8 cellular contexts compared by ENCODE assay signal in the genomic region with DNA sequence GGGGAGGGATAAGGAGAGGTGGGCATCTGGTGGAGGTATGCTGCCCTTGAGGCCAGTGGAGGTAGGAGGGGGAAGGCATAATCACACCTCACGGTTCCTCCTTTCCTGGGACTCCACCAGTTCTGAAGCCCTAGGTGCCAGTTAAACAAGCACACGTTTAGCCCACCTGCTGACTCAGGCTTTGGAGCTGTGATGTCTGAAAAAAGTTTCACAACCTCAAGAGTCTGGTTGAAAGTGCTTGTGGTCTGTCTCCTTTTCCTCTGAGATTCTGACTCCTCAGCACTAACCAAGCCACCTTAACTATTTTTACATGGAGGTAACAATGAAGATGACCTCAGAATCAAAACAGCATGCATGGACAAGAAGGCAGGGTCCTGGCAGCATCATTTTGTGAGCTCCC. TPM values are rescaled to one million over a fixed set of nuclear protein-coding genes. Genes with fewer than 3 reads are reported as not detected.
A peak's percentile ranks its signal among the peaks of the same experiment; 100 is the strongest.
DNase-seq lines count a peak whose midpoint lies in the region; ATAC-seq and TF ChIP-seq lines count a peak whose summit lies in the region.

No MANE protein-coding gene starts in this region.

- TF ChIP-seq CTCF in IMR-90 (conservative IDR thresholded peaks at IDR 0.05; ENCODE audit: low read depth, low read length) (no peak), fibroblast of pulmonary artery (IDR thresholded peaks at IDR 0.05; ENCODE audit: low read length, missing control alignments) (no peak)

- no peak for TF ChIP-seq RAD21 in IMR-90 (IDR thresholded peaks at IDR 0.05; ENCODE audit: low read length)

- peak overlapping the region; percentile 74; the same call in 1 of the 2 replicates for H3K4ac ChIP-seq in IMR-90 (ENCODE audit: low read depth, low read length)

- no CpG with 5 or more reads among the region's 2 CpGs for WGBS in IMR-90 (ENCODE audit: extremely low coverage in 2 of 2, insufficient read length in 1 of 2), 2 experiments

- H3K4me3 ChIP-seq in IMR-90 (ENCODE audit: insufficient read depth, low read depth, low read length) (no peak overlapping the region), fibroblast of pulmonary artery (replicated peaks; ENCODE audit: low read depth, low read length) (no peak overlapping the region)
- H3K4me3 ChIP-seq in CD4-positive, alpha-beta memory T cell (ENCODE audit: low read length in 2 of 2) = no peak overlapping the region

- H4K20me1 ChIP-seq in IMR-90 (ENCODE audit: insufficient read depth, low read length) = no peaks in the 10 kb centered on the region; the same call in 1 of the 2 replicates

- H3K9me3 ChIP-seq in IMR-90 (ENCODE audit: control insufficient read depth, insufficient read depth, low read length) = no peaks in the 10 kb centered on the region
- H3K9me3 ChIP-seq in CD4-positive, alpha-beta memory T cell (ENCODE audit: control insufficient read depth in 1 of 2, low read length in 2 of 2) = no peaks in the 10 kb centered on the region

- POLR2A ChIA-PET in IMR-90 (lab: Charles Lee; ENCODE audit: unreplicated experiment) = no interaction called here
- POLR2A ChIA-PET in CD4-positive, alpha-beta memory T cell (lab: Charles Lee; ENCODE audit: partially characterized antibody) = no interaction called here

- no peak overlapping the region for H2AFZ ChIP-seq in IMR-90 (replicated peaks; ENCODE audit: low read length, poor library complexity)

- TF ChIP-seq POLR2A in GM18505 (IDR thresholded peaks at IDR 0.05; ENCODE audit: borderline replicate concordance, extremely low read depth, insufficient read depth, insufficient read length) (no peak), IMR-90 (IDR thresholded peaks at IDR 0.05; ENCODE audit: low read depth, low read length) (no peak)

- peaks cover 0 to 16% (median 11%) of the 10 kb centered on the region in 4 donors for H3K4me1 Mint-ChIP-seq in CD4-positive, alpha-beta memory T cell

- H3K9ac ChIP-seq in IMR-90 (ENCODE audit: low read depth, low read length) = no peak overlapping the region

- intact Hi-C loops in IMR-90 (cut with micrococcal nuclease) = no loop called here
- intact Hi-C loops in CD4-positive, alpha-beta memory T cell (cut with micrococcal nuclease) = no loop called here

- H3K36me3 ChIP-seq in IMR-90 (ENCODE audit: control insufficient read depth, insufficient read depth, low read length) = peaks cover 18% of the 10 kb centered on the region
- H3K36me3 ChIP-seq in CD4-positive, alpha-beta memory T cell (ENCODE audit: insufficient read depth, low read length) = peaks cover 7% of the 10 kb centered on the region

- no peak overlapping the region for H3K56ac ChIP-seq in IMR-90 (ENCODE audit: extremely low read depth, insufficient read depth, low read length)

- no peak overlapping the region for H3K4me3 Mint-ChIP-seq in CD4-positive, alpha-beta memory T cell

- peak overlapping the region; percentile 85; the same call in 1 of the 3 replicates for H2BK15ac ChIP-seq in IMR-90 (ENCODE audit: low read depth, low read length)

- dilution Hi-C loops in IMR-90 (cut with HindIII; ENCODE audit: low sequenced_read_pairs, unreplicated experiment) = no loop called here

- peak overlapping the region; percentile 63 for H2BK120ac ChIP-seq in IMR-90 (ENCODE audit: low read depth, low read length)

- peak; percentile 69 for DNase-seq in IMR-90
- DNase-seq in fibroblast of pulmonary artery (ENCODE audit: low read depth) = peak; percentile 56
- DNase-seq in effector CD8-positive, alpha-beta T cell (lab: John Stamatoyannopoulos, UW) = no peak
- no peak for DNase-seq in CD4-positive, alpha-beta memory T cell
- no peak for DNase-seq in dermis blood vessel endothelial cell
- no peak for DNase-seq in stimulated activated naive CD4-positive, alpha-beta T cell treated with Interleukin-2 at 50 U/mL for 16 hours (lab: John Stamatoyannopoulos, UW)

- in situ Hi-C loops in IMR-90 (cut with MboI; ENCODE audit: low sequenced_read_pairs) = no loop called here

- peaks cover 46 to 61% of the 10 kb centered on the region in 2 donors for H3K36me3 Mint-ChIP-seq in CD4-positive, alpha-beta memory T cell

- H3K14ac ChIP-seq in IMR-90 (replicated peaks; ENCODE audit: low read depth, low read length) = peak overlapping the region; percentile 86

- CTCF ChIA-PET in IMR-90 (lab: Yijun Ruan, JAX) = interaction anchor here (0.6 kb wide), 1 partner anchor 40 kb away, joined by 3 read pairs; no protein-coding TSS in a partner anchor
- CTCF ChIA-PET in CD4-positive, alpha-beta memory T cell (lab: Charles Lee; ENCODE audit: partially characterized antibody) = no interaction called here

- ATAC-seq in GM18505 (IDR thresholded peaks at IDR 0.05; ENCODE audit: unreplicated experiment) = peak; percentile 89
- peak; percentile 95 for ATAC-seq in GM21717 (IDR thresholded peaks at IDR 0.05; ENCODE audit: unreplicated experiment)
- no peak for ATAC-seq in IMR-90 (ENCODE audit: low read depth)

- H3K79me1 ChIP-seq in IMR-90 (ENCODE audit: low read depth in 1 of 2, low read length in 2 of 2) = peaks cover 6 to 15% of the 10 kb centered on the region in 2 experiments; a peak in 3 of 4 replicates

- peak overlapping the region; percentile 43; the same call in 1 of the 2 replicates for H3K23ac ChIP-seq in IMR-90 (ENCODE audit: low read depth, low read length)

- peak overlapping the region; percentile 56; the same call in 1 of the 2 replicates for H4K91ac ChIP-seq in IMR-90 (ENCODE audit: insufficient read depth, low read depth, low read length)

- peak overlapping the region; percentile 79; the same call in 1 of the 2 replicates for H2BK20ac ChIP-seq in IMR-90 (ENCODE audit: low read depth, low read length)

- H4K5ac ChIP-seq in IMR-90 (ENCODE audit: low read depth, low read length) = peak overlapping the region; percentile 55; the same call in 1 of the 2 replicates

- H4K8ac ChIP-seq in IMR-90 (ENCODE audit: low read depth in 2 of 2, low read length in 2 of 2) = peak overlapping the region in 1 of 2 experiments; percentile 31; a peak in 1 of 4 replicates

- H2AK5ac ChIP-seq in IMR-90 (ENCODE audit: low read depth, low read length) = peak overlapping the region; percentile 91

- BruUV-seq in IMR-90 (replicated peaks; lab: Mats Ljungman, UMichigan) = no TSS peak

- H3K4me1 ChIP-seq in IMR-90 (ENCODE audit: control insufficient read depth, insufficient read depth, low read length) = peaks cover 7% of the 10 kb centered on the region
- H3K4me1 ChIP-seq in CD4-positive, alpha-beta memory T cell (ENCODE audit: insufficient read depth, low read length) = no peaks in the 10 kb centered on the region

- no peaks in the 10 kb centered on the region for H3K9me3 Mint-ChIP-seq in CD4-positive, alpha-beta memory T cell

- H3K4me2 ChIP-seq in IMR-90 (ENCODE audit: low read depth, low read length) = no peak overlapping the region

- H3K18ac ChIP-seq in IMR-90 (ENCODE audit: low read depth, low read length) = peak overlapping the region; percentile 75

- peak overlapping the region; percentile 31; the same call in 1 of the 2 replicates for H3K27ac ChIP-seq in IMR-90 (ENCODE audit: insufficient read depth, low read length)
- no peak overlapping the region for H3K27ac ChIP-seq in CD4-positive, alpha-beta memory T cell (ENCODE audit: low read depth, low read length)

- H2BK5ac ChIP-seq in IMR-90 (ENCODE audit: low read depth, low read length, poor library complexity, severe bottlenecking) = peak overlapping the region; percentile 24

- H3K27ac Mint-ChIP-seq in CD4-positive, alpha-beta memory T cell = peak overlapping the region in 1 of 7 donors; percentile 79

- no peaks in the 10 kb centered on the region for H3K27me3 Mint-ChIP-seq in CD4-positive, alpha-beta memory T cell

- no peaks in the 10 kb centered on the region for H3K27me3 ChIP-seq in IMR-90 (ENCODE audit: control insufficient read depth, insufficient read depth, low read length)
- no peaks in the 10 kb centered on the region for H3K27me3 ChIP-seq in CD4-positive, alpha-beta memory T cell (ENCODE audit: insufficient read depth, low read length)

- no peak overlapping the region for H2AK9ac ChIP-seq in IMR-90 (replicated peaks; ENCODE audit: low read depth, low read length, poor library complexity)

- peaks cover 10% of the 10 kb centered on the region for H3K9me1 ChIP-seq in IMR-90 (ENCODE audit: insufficient read depth, low read length)

TF ChIP-seq in IMR-90, 13 proteins besides CTCF, POLR2A, EP300 and RAD21 (continues in another document):
- peak; percentile 69 for TF ChIP-seq CEBPB (IDR thresholded peaks at IDR 0.05; ENCODE audit: low read depth, low read length)
- no peak for TF ChIP-seq CHD1 (IDR thresholded peaks at IDR 0.05; ENCODE audit: low read depth, low read length)
- no peak for TF ChIP-seq MAZ (IDR thresholded peaks at IDR 0.05; ENCODE audit: borderline replicate concordance, low read depth, low read length)
- no peak for TF ChIP-seq MXI1 (IDR thresholded peaks at IDR 0.05; ENCODE audit: borderline replicate concordance, low read depth, low read length)
- TF ChIP-seq SMC3 (IDR thresholded peaks at IDR 0.05; ENCODE audit: low read depth, low read length) = no peak
- TF ChIP-seq RFX5 (IDR thresholded peaks at IDR 0.05; ENCODE audit: low read depth, low read length) = no peak
- TF ChIP-seq, protein P1, sequence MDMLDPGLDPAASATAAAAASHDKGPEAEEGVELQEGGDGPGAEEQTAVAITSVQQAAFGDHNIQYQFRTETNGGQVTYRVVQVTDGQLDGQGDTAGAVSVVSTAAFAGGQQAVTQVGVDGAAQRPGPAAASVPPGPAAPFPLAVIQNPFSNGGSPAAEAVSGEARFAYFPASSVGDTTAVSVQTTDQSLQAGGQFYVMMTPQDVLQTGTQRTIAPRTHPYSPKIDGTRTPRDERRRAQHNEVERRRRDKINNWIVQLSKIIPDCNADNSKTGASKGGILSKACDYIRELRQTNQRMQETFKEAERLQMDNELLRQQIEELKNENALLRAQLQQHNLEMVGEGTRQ (IDR thresholded peaks at IDR 0.05; ENCODE audit: low read depth, low read length) = no peak
- peak; percentile 58 for TF ChIP-seq MAFK (IDR thresholded peaks at IDR 0.05; ENCODE audit: low read depth, low read length)
- 0 out of 2 replicates have a peak, but pooled peaks have one; percentile 14 for TF ChIP-seq FOS (IDR thresholded peaks at IDR 0.05; ENCODE audit: low read depth, low read length)
- no peak for TF ChIP-seq RCOR1 (IDR thresholded peaks at IDR 0.05; ENCODE audit: insufficient replicate concordance, low read length)
- no peak for TF ChIP-seq NFE2L2 (IDR thresholded peaks at IDR 0.05; ENCODE audit: low read depth, low read length)
- no peak; the same call in 1 of the 2 replicates for TF ChIP-seq BHLHE40 (IDR thresholded peaks at IDR 0.05; ENCODE audit: low read depth, low read length)

RNA-seq across cellular contexts. Expression of a gene that starts 23.0 kb away (rescaled TPM):
- total RNA-seq in IMR-90 (2012; rRNA removed) (24.2 and 25.6 TPM in 2 replicates), dermis blood vessel endothelial cell (20.5 and 22.3 TPM in 2 replicates)
- polyA plus RNA-seq in IMR-90 (2012; rRNA removed) = 12.8 and 15.2 TPM in 2 replicates
- polyA plus RNA-seq in IMR-90 (2012; cell fraction: cytosol; rRNA removed) = 5.1 and 6.9 TPM in 2 replicates
- 4.2 and 12.3 TPM in 2 replicates for polyA plus RNA-seq in IMR-90 (2012; cell fraction: nucleus; rRNA removed; ENCODE audit: low replicate concordance)
- 10 to 100 TPM; 32.5 to 33.0 TPM for total RNA-seq in CD4-positive, alpha-beta memory T cell
- 10 to 100 TPM; 29.5 to 45.1 TPM for polyA plus RNA-seq in CD4-positive, alpha-beta memory T cell

Comparison
In these comparisons a context has a peak if more than half of its experiments do, and no peak if none do; other contexts are left out.
1. DNase-seq: peak in IMR-90 (single experiment) and fibroblast of pulmonary artery (single experiment); none in effector CD8-positive, alpha-beta T cell (single experiment), CD4-positive, alpha-beta memory T cell (0 of 5), dermis blood vessel endothelial cell (single experiment) and stimulated activated naive CD4-positive, alpha-beta T cell treated with Interleukin-2 at 50 U/mL for 16 hours (single experiment).